ENCODE assay signal across 8 cellular contexts in the genomic region with DNA sequence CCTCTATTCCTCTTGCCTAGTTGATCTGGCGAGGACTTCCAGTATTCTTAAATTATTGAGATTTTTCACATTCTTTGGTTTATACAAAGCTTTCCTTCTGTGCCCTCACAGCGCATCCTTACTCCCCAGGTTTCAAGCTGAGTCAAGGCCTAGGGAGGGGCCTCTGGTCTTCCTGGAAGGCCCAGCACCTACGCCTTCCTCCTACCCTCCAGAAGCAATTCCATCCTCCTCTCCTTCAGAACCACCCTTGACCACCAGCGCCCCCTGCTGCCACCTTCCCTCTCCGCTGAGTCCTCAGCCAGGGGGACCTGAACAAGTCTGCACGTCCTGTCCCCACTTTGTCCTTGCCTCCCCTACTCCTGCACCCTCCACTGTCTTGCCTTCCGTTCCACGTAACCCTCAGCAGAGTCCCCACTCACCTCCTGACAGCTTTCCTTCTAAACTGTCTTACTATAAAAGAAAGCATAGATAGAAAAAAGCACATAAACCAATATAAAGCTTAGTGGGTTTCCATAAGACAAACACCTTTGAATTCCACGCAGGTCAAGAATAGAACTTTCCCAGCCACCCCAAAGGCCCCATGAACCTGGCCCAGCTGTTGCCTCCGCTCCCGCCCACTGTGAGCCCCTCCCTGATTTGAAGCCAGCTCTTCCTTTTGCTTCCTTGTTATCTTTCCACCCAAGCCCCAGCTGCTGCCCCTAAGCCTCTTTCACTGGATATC.
DNase-seq lines count a peak whose midpoint lies in the region; ATAC-seq and TF ChIP-seq lines count a peak whose summit lies in the region.

No MANE protein-coding gene starts in this region.

- no peak overlapping the region for H3K27ac Mint-ChIP-seq in activated CD4-positive, alpha-beta T cell treated with anti-CD3 and anti-CD28 coated beads, Interleukin-2, amount 10 ng/mL, durations not matched to agents 7 days and 5 days
- no peak overlapping the region for H3K27ac Mint-ChIP-seq in stimulated activated naive CD8-positive, alpha-beta T cell treated with anti-CD3 and anti-CD28 coated beads, Interleukin-15, amount 100 ng/mL, for 72 hours

- no peaks in the 10 kb centered on the region for H3K4me1 Mint-ChIP-seq in activated CD4-positive, alpha-beta T cell treated with anti-CD3 and anti-CD28 coated beads, Interleukin-2, amount 10 ng/mL, durations not matched to agents 7 days and 5 days
- no peaks in the 10 kb centered on the region for H3K4me1 Mint-ChIP-seq in stimulated activated naive CD8-positive, alpha-beta T cell treated with anti-CD3 and anti-CD28 coated beads, Interleukin-15, amount 100 ng/mL, for 72 hours

- H3K36me3 Mint-ChIP-seq in activated CD4-positive, alpha-beta T cell treated with anti-CD3 and anti-CD28 coated beads, Interleukin-2, amount 10 ng/mL, durations not matched to agents 7 days and 5 days (ENCODE audit: low read depth): peaks cover 2% of the 10 kb centered on the region

- peaks cover 3% of the 10 kb centered on the region for H3K27me3 Mint-ChIP-seq in activated CD4-positive, alpha-beta T cell treated with anti-CD3 and anti-CD28 coated beads, Interleukin-2, amount 10 ng/mL, durations not matched to agents 7 days and 5 days
- H3K27me3 Mint-ChIP-seq in stimulated activated naive CD8-positive, alpha-beta T cell treated with anti-CD3 and anti-CD28 coated beads, Interleukin-15, amount 100 ng/mL, for 72 hours: no peaks in the 10 kb centered on the region

- H3K9me3 Mint-ChIP-seq in activated CD4-positive, alpha-beta T cell treated with anti-CD3 and anti-CD28 coated beads, Interleukin-2, amount 10 ng/mL, durations not matched to agents 7 days and 5 days: peaks cover 3% of the 10 kb centered on the region
- H3K9me3 Mint-ChIP-seq in stimulated activated naive CD8-positive, alpha-beta T cell treated with anti-CD3 and anti-CD28 coated beads, Interleukin-15, amount 100 ng/mL, for 72 hours: peaks cover 0 to 14% of the 10 kb centered on the region in 2 donors

- no peak overlapping the region for H3K4me3 ChIP-seq in epithelial cell of esophagus (ENCODE audit: low read length)

- ATAC-seq in stimulated activated naive CD8-positive, alpha-beta T cell treated with anti-CD3 and anti-CD28 coated beads, Interleukin-15, amount 100 ng/mL, for 72 hours: no peak
- no peak for ATAC-seq in HG02973 (IDR thresholded peaks at IDR 0.05; ENCODE audit: unreplicated experiment)

- POLR2A ChIA-PET in activated CD4-positive, alpha-beta T cell treated with anti-CD3 and anti-CD28 coated beads, Interleukin-2, amount 10 ng/mL, durations not matched to agents 7 days and 5 days (lab: Charles Lee): no interaction called here

- DNase-seq in SKM-1 treated with dmso at 0.1 percent for 144 hours (lab: John Stamatoyannopoulos, UW; ENCODE audit: unreplicated experiment) (peak; percentile 38), SKM-1 (lab: John Stamatoyannopoulos, UW; ENCODE audit: unreplicated experiment) (no peak), NAMALWA (ENCODE audit: low spot score) (peak; percentile 40), epithelial cell of esophagus (ENCODE audit: low read depth) (peak; percentile 75), mucosa of gallbladder (ENCODE audit: low spot score) (peak; percentile 59)
- DNase-seq in activated CD4-positive, alpha-beta T cell treated with anti-CD3 and anti-CD28 coated beads, Interleukin-2, amount 10 ng/mL, durations not matched to agents 7 days and 5 days: peak; percentile 52
- DNase-seq in stimulated activated naive CD8-positive, alpha-beta T cell treated with anti-CD3 and anti-CD28 coated beads, Interleukin-15, amount 100 ng/mL, for 72 hours: peak; percentile 43 to 51

- CTCF ChIA-PET in activated CD4-positive, alpha-beta T cell treated with anti-CD3 and anti-CD28 coated beads, Interleukin-2, amount 10 ng/mL, durations not matched to agents 7 days and 5 days (lab: Charles Lee): interaction anchor here (1.0 kb wide), 1 partner anchor 19 kb away, joined by 3 read pairs; no protein-coding TSS in a partner anchor

- peak; percentile 84 for TF ChIP-seq CTCF in epithelial cell of esophagus (IDR thresholded peaks at IDR 0.05; ENCODE audit: insufficient read depth, low read depth, low read length, missing control alignments)

- H3K4me3 Mint-ChIP-seq in activated CD4-positive, alpha-beta T cell treated with anti-CD3 and anti-CD28 coated beads, Interleukin-2, amount 10 ng/mL, durations not matched to agents 7 days and 5 days: no peak overlapping the region
- no peak overlapping the region for H3K4me3 Mint-ChIP-seq in stimulated activated naive CD8-positive, alpha-beta T cell treated with anti-CD3 and anti-CD28 coated beads, Interleukin-15, amount 100 ng/mL, for 72 hours
